In genomic region chr14:23814858-23815257, GRCh38 we compare ENCODE assay signal across 11 cellular contexts.
"Had no signal": no experiment of that assay in that cellular context is flagged by ENCODE, and none has a peak within 500 bp of the region (broad histone marks: within the 10 kb centered on the region; RNA-seq: fewer than 3 reads in every experiment).

No MANE protein-coding gene starts in this region.

- H3K4me2 ChIP-seq: GM23338 had no signal

- H3K9me3 ChIP-seq: HAP-1 had no signal

- H2AFZ ChIP-seq: GM23248, GM23338 had no signal

- H3K4me1 ChIP-seq: HAP-1 had no signal

- H3K36me3 ChIP-seq: HAP-1 had no signal

- H3K9ac ChIP-seq: GM23248 had no signal

- H3K27ac ChIP-seq: GM23248 had no signal

- H3K4me3 ChIP-seq: GM23248, GM23338, HAP-1 had no signal

- FAIRE-seq: H1, H54 had no signal

- DNase-seq: GM23248, GOT3, H7, H9, HCEC 1CT, HFFc6 had no signal

- ATAC-seq: GM23338, HCT116 had no signal
